In genomic region chr1:93616221-93616995, GRCh38 we compare ENCODE assay signal across 8 cellular contexts.
DNase-seq lines count a peak whose midpoint lies in the region; ATAC-seq, FAIRE-seq and TF ChIP-seq lines count a peak whose summit lies in the region.

No MANE protein-coding gene starts in this region.

- ATAC-seq in foreskin keratinocyte (peak; percentile 35), GM18517 (IDR thresholded peaks at IDR 0.05; ENCODE audit: unreplicated experiment) (no peak)

- no peak overlapping the region for H4K12ac ChIP-seq in trophoblast cell (ENCODE audit: low read depth, low read length)

- H4K91ac ChIP-seq in H9 (ENCODE audit: insufficient read length, low read depth, low read length) (no peak overlapping the region), trophoblast cell (ENCODE audit: low read depth, low read length) (peak overlapping the region; percentile 65)

- no peaks in the 10 kb centered on the region for H3K27me3 Mint-ChIP-seq in H9 (ENCODE audit: low read depth)

- H2BK5ac ChIP-seq in H9 (ENCODE audit: insufficient read length, low read length) = no peak overlapping the region
- peak overlapping the region; percentile 78 for H2BK5ac ChIP-seq in trophoblast cell (ENCODE audit: low read depth, low read length, poor library complexity)

- no peak overlapping the region for H2BK15ac ChIP-seq in H9 (ENCODE audit: low read depth, low read length)

- no peaks in the 10 kb centered on the region for H3K36me3 Mint-ChIP-seq in H9 (ENCODE audit: insufficient read depth in 1 of 3, low read depth in 3 of 3)

- H3K14ac ChIP-seq in H9 (ENCODE audit: insufficient read depth, low read length) (0 out of 2 replicates have a peak overlapping the region, but pooled peaks have one; percentile 11), trophoblast cell (ENCODE audit: low read length) (peak overlapping the region; percentile 54)

- no peak overlapping the region for H3K9ac ChIP-seq in H9 (ENCODE audit: extremely low read depth, insufficient read length, low read length)
- no peak overlapping the region for H3K9ac ChIP-seq in trophoblast cell (ENCODE audit: low read length)

- H2BK120ac ChIP-seq in H9 (ENCODE audit: low read depth, low read length, poor library complexity, severe bottlenecking) = no peak overlapping the region
- peak overlapping the region; percentile 15 for H2BK120ac ChIP-seq in trophoblast cell (ENCODE audit: insufficient read depth, low read length, poor library complexity)

- peak overlapping the region; percentile 50 to 70 (median 60) for H3K27ac Mint-ChIP-seq in H9

- H3K4me3 Mint-ChIP-seq in H9 = no peak overlapping the region

- H3K9me3 Mint-ChIP-seq in H9 = no peaks in the 10 kb centered on the region

- DNase-seq in H9 = no peak
- DNase-seq in RCC 7860 (ENCODE audit: low spot score) = no peak
- DNase-seq in foreskin keratinocyte = no peak
- no peak for DNase-seq in trophoblast cell
- no peak for DNase-seq in AML-193 (lab: John Stamatoyannopoulos, UW)
- no peak for DNase-seq in cerebellar nuclear complex (lab: John Stamatoyannopoulos, UW)
- no peak for DNase-seq in activated CD4-positive, alpha-beta T cell treated with anti-CD3 and anti-CD28 coated beads, Interleukin-2, amount 50 U/mL, for 4 hours

- no peak overlapping the region for H3K4me3 ChIP-seq in trophoblast cell (ENCODE audit: low read depth, low read length)

- H2BK12ac ChIP-seq in H9 (ENCODE audit: insufficient read length, low read depth, low read length) (peak overlapping the region; percentile 51), trophoblast cell (ENCODE audit: low read length) (peak overlapping the region; percentile 51)

- H2AK5ac ChIP-seq in H9 (ENCODE audit: insufficient read length, low read length) (no peak overlapping the region), trophoblast cell (ENCODE audit: low read length) (peak overlapping the region; percentile 60)

- peak; percentile 4 for FAIRE-seq in RCC 7860 (lab: Jason Lieb, UNC)

- H4K5ac ChIP-seq in H9 (ENCODE audit: insufficient read length, low read depth, low read length) = no peak overlapping the region

- H3K4me1 ChIP-seq in H9 (ENCODE audit: insufficient read depth, low read length) (peaks cover 30% of the 10 kb centered on the region), foreskin keratinocyte (peaks cover 49% of the 10 kb centered on the region), trophoblast cell (ENCODE audit: control insufficient read depth in 1 of 2, insufficient read depth in 2 of 2, low read length in 2 of 2) (peaks cover 50 to 58% of the 10 kb centered on the region in 2 experiments)

- H3K27ac ChIP-seq in H9 (ENCODE audit: insufficient read length, low read depth, low read length) (no peak overlapping the region), foreskin keratinocyte (peak overlapping the region; percentile 27), trophoblast cell (ENCODE audit: low read depth, low read length) (peak overlapping the region; percentile 91)

- H3K4me1 Mint-ChIP-seq in H9 = peaks cover 67 to 70% of the 10 kb centered on the region in 2 experiments

- H3K4me2 ChIP-seq in H9 (ENCODE audit: insufficient read depth, insufficient read length, low read length) (no peak overlapping the region), trophoblast cell (ENCODE audit: low read length) (peak overlapping the region; percentile 20)

- H3K27me3 ChIP-seq in H9 (ENCODE audit: insufficient read depth, low read length) = no peaks in the 10 kb centered on the region
- no peaks in the 10 kb centered on the region for H3K27me3 ChIP-seq in foreskin keratinocyte
- no peaks in the 10 kb centered on the region for H3K27me3 ChIP-seq in trophoblast cell (ENCODE audit: insufficient read depth, low read length)

- TF ChIP-seq CTCF in H9 (conservative IDR thresholded peaks at IDR 0.05) = no peak
- TF ChIP-seq CTCF in foreskin keratinocyte (conservative IDR thresholded peaks at IDR 0.05) = no peak

- H3K56ac ChIP-seq in H9 (ENCODE audit: insufficient read length, low read depth, low read length) = no peak overlapping the region

- H3K23ac ChIP-seq in H9 (ENCODE audit: insufficient read length, low read depth, low read length) (no peak overlapping the region), trophoblast cell (ENCODE audit: low read length) (no peak overlapping the region)

- H2AFZ ChIP-seq in H9 (ENCODE audit: low read length) = no peak overlapping the region
- peak overlapping the region; percentile 27 for H2AFZ ChIP-seq in trophoblast cell (ENCODE audit: insufficient read depth, low read length, poor library complexity)

- no peaks in the 10 kb centered on the region for H3K79me2 ChIP-seq in H9 (ENCODE audit: insufficient read depth, low read length)
- peaks cover 2% of the 10 kb centered on the region for H3K79me2 ChIP-seq in trophoblast cell (ENCODE audit: control insufficient read depth, insufficient read depth, low read length, poor library complexity)

- no peaks in the 10 kb centered on the region for H3K9me3 ChIP-seq in H9 (ENCODE audit: control insufficient read depth, low read depth, low read length)
- H3K9me3 ChIP-seq in trophoblast cell (ENCODE audit: insufficient read depth, low read depth, low read length) = no peaks in the 10 kb centered on the region

- peaks cover 0 to 1% of the 10 kb centered on the region in 2 experiments for H3K36me3 ChIP-seq in trophoblast cell (ENCODE audit: control insufficient read depth in 1 of 2, insufficient read depth in 2 of 2, low read length in 2 of 2)

- H3K23me2 ChIP-seq in H9 (ENCODE audit: insufficient read length, low read depth, low read length, poor library complexity, severe bottlenecking) = no peaks in the 10 kb centered on the region

- H3K18ac ChIP-seq in H9 (ENCODE audit: insufficient read length, low read depth, low read length) (peak overlapping the region; percentile 15), trophoblast cell (ENCODE audit: low read length) (peak overlapping the region; percentile 22)

- H3T11ph ChIP-seq in H9 (ENCODE audit: low read length) = no peak overlapping the region

- whole genome bisulfite sequencing in H9 (ENCODE audit: extremely low coverage, insufficient read length, low lambda C conversion rate) = no CpG with 5 or more reads among the region's 8 CpGs
- WGBS in trophoblast cell (ENCODE audit: extremely low coverage, insufficient coverage, insufficient read length) = no CpG with 5 or more reads among the region's 8 CpGs

- H3K79me1 ChIP-seq in H9 (ENCODE audit: insufficient read depth, low read depth, low read length, poor library complexity, severe bottlenecking) = no peaks in the 10 kb centered on the region
- H3K79me1 ChIP-seq in trophoblast cell (ENCODE audit: low read length) = peaks cover 26% of the 10 kb centered on the region

- no peak overlapping the region for H2BK20ac ChIP-seq in H9 (ENCODE audit: low read depth, low read length, poor library complexity, severe bottlenecking)

- H4K8ac ChIP-seq in H9 (replicated peaks; ENCODE audit: insufficient read length, low read depth, low read length) (no peak overlapping the region), trophoblast cell (ENCODE audit: low read depth, low read length) (no peak overlapping the region)

- H4K20me1 ChIP-seq in H9 (ENCODE audit: control insufficient read depth, insufficient read depth, insufficient read length) = no peaks in the 10 kb centered on the region

- H3K4ac ChIP-seq in H9 (ENCODE audit: low read depth, low read length) (no peak overlapping the region; the same call in 1 of the 2 replicates), trophoblast cell (ENCODE audit: low read depth, low read length) (peak overlapping the region; percentile 20)
